In the genomic region with DNA sequence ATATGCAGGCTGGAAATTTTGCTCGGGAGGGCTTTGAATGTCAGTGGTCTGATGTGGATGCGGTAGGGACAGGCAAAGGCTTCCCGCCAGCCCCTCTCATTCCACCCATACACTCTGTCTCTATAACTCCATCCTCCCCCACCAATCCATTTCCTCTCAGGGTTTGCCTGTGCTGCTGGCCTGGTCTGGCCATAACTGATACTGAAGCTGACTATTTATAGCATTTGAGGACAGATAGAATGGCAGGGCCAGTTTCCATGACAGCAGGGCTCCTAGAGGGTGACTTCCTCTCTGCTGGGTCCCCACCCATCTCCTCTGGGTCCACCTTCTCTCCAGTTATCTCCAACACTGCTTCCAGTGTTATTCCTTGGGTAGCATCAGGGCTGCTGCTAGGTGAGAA, we compare ENCODE assay signal across 10 cellular contexts.
DNase-seq lines count a peak whose midpoint lies in the region; ATAC-seq and TF ChIP-seq lines count a peak whose summit lies in the region.
"Had no signal": no experiment of that assay in that cellular context is flagged by ENCODE, and none has a peak within 500 bp of the region (broad histone marks: within the 10 kb centered on the region; RNA-seq: fewer than 3 reads in every experiment).

No MANE protein-coding gene starts in this region.

- no peaks in the 10 kb centered on the region for H3K9me3 Mint-ChIP-seq in stimulated activated naive CD8-positive, alpha-beta T cell treated with anti-CD3 and anti-CD28 coated beads, Interleukin-15, Interleukin-2, amounts not matched to agents 100 ng/mL and 50 ng/mL, for 24 hours
- H3K9me3 Mint-ChIP-seq: neural crest cell had no signal

- H3K36me3 Mint-ChIP-seq in stimulated activated naive CD8-positive, alpha-beta T cell treated with anti-CD3 and anti-CD28 coated beads, Interleukin-15, Interleukin-2, amounts not matched to agents 100 ng/mL and 50 ng/mL, for 24 hours (ENCODE audit: low read depth) = no peaks in the 10 kb centered on the region

- H3K4me3 Mint-ChIP-seq in stimulated activated naive CD8-positive, alpha-beta T cell treated with anti-CD3 and anti-CD28 coated beads, Interleukin-15, Interleukin-2, amounts not matched to agents 100 ng/mL and 50 ng/mL, for 24 hours = no peak overlapping the region
- H3K4me3 Mint-ChIP-seq: neural crest cell had no signal

- peaks cover 12% of the 10 kb centered on the region for H3K27me3 Mint-ChIP-seq in stimulated activated naive CD8-positive, alpha-beta T cell treated with anti-CD3 and anti-CD28 coated beads, Interleukin-15, Interleukin-2, amounts not matched to agents 100 ng/mL and 50 ng/mL, for 24 hours

- H3K27ac Mint-ChIP-seq in stimulated activated naive CD8-positive, alpha-beta T cell treated with anti-CD3 and anti-CD28 coated beads, Interleukin-15, Interleukin-2, amounts not matched to agents 100 ng/mL and 50 ng/mL, for 24 hours = peak overlapping the region; percentile 51

- DNase-seq in stimulated activated naive CD8-positive, alpha-beta T cell treated with anti-CD3 and anti-CD28 coated beads, Interleukin-15, Interleukin-2, amounts not matched to agents 100 U/mL and 50 U/mL, for 24 hours = no peak
- peak; percentile 49 for DNase-seq in NB4 (ENCODE audit: low read depth)
- DNase-seq in stimulated activated CD4-positive, alpha-beta T cell treated with anti-CD3 and anti-CD28 coated beads, Interleukin-2, amount 100 ng/mL, for 48 hours = no peak
- DNase-seq in stimulated activated CD4-positive, alpha-beta T cell treated with anti-CD3 and anti-CD28 coated beads, Interleukin-12 subunit alpha, Interleukin-12 subunit beta, amount 100 ng/mL, for 4 hours = no peak

- no peak overlapping the region for H3K4me3 ChIP-seq in NB4 (ENCODE audit: low read depth, low read length)
- H3K4me3 ChIP-seq: gastroesophageal sphincter had no signal

- no peak for TF ChIP-seq POLR2A in NB4 (IDR thresholded peaks at IDR 0.05; ENCODE audit: extremely low read depth, insufficient read length)

- TF ChIP-seq CTCF in NB4 (IDR thresholded peaks at IDR 0.05; ENCODE audit: low read depth, low read length) = no peak

- ATAC-seq in stimulated activated naive CD8-positive, alpha-beta T cell treated with anti-CD3 and anti-CD28 coated beads, Interleukin-15, Interleukin-2, amounts not matched to agents 100 U/mL and 50 U/mL, for 24 hours = no peak
- peak; percentile 25 for ATAC-seq in HG02884 (IDR thresholded peaks at IDR 0.05; ENCODE audit: unreplicated experiment)
- ATAC-seq in HG02571 (IDR thresholded peaks at IDR 0.05; ENCODE audit: unreplicated experiment) = no peak
- no peak for ATAC-seq in GM21717 (IDR thresholded peaks at IDR 0.05; ENCODE audit: unreplicated experiment)
- ATAC-seq: gastroesophageal sphincter had no signal

- H3K4me1 Mint-ChIP-seq in stimulated activated naive CD8-positive, alpha-beta T cell treated with anti-CD3 and anti-CD28 coated beads, Interleukin-15, Interleukin-2, amounts not matched to agents 100 ng/mL and 50 ng/mL, for 24 hours (ENCODE audit: low read depth) = peaks cover 22% of the 10 kb centered on the region
- H3K4me1 Mint-ChIP-seq: neural crest cell had no signal
